ENCODE assay signal across 1 cellular context in genomic region chr1:26784023-26784871, GRCh38.
TF ChIP-seq lines count a peak whose summit lies in the region.

No MANE protein-coding gene starts in this region.

TF ChIP-seq in HEK293T, 16 proteins besides CTCF, POLR2A, EP300 and RAD21 (continued from another document):
- no peak for TF ChIP-seq PKNOX1 (IDR thresholded peaks at IDR 0.05)
- TF ChIP-seq NFRKB (IDR thresholded peaks at IDR 0.05), result no peak
- no peak for TF ChIP-seq L3MBTL2 (conservative IDR thresholded peaks at IDR 0.05)
- no peak for TF ChIP-seq TARDBP (IDR thresholded peaks at IDR 0.05)
- TF ChIP-seq HDGF (IDR thresholded peaks at IDR 0.05; ENCODE audit: borderline replicate concordance), result no peak
- TF ChIP-seq SP1 (IDR thresholded peaks at IDR 0.05), result no peak
- TF ChIP-seq SUZ12 (IDR thresholded peaks at IDR 0.05), result no peak
- no peak for TF ChIP-seq BHLHE40 (IDR thresholded peaks at IDR 0.05; ENCODE audit: borderline replicate concordance)
- no peak for TF ChIP-seq CTBP1 (IDR thresholded peaks at IDR 0.05; ENCODE audit: borderline replicate concordance)
